ENCODE assay signal across 8 cellular contexts in the genomic region with DNA sequence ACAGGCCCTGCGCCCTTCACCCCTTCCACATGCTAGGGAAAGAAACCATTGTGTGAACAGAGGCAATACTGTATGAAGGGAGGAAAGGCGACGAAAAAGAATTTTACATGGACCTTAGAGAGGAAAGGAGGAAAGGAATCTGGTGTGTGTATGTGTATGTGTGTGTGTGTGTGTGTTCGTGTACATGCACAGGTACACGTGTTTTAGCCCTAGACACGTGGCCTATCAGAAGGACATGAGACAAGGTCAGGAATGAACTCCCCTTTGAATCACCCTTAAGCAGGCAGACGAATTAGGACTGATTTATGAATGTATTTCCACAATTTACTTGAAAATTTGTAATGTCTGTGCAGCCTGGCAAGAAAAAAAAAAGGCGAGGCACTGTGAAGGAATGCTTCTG.
"Had no signal": no experiment of that assay in that cellular context is flagged by ENCODE, and none has a peak within 500 bp of the region (broad histone marks: within the 10 kb centered on the region; RNA-seq: fewer than 3 reads in every experiment).

No MANE protein-coding gene starts in this region.

- FAIRE-seq: H54, HTR-8/SVneo had no signal

- H3K27me3 Mint-ChIP-seq: IgD-negative memory B cell had no signal

- H3K4me1 Mint-ChIP-seq: H9, IgD-negative memory B cell had no signal

- H3K27ac ChIP-seq: GM23248 had no signal

- H3K9ac ChIP-seq: GM23248 had no signal

- H2AFZ ChIP-seq: GM23248 had no signal

- DNase-seq: GM23248, GOT3, H9, HCEC 1CT, KBM-7 had no signal

- H3K4me3 ChIP-seq: GM23248 had no signal

- H3K4me3 Mint-ChIP-seq: H9, IgD-negative memory B cell had no signal

- H3K27ac Mint-ChIP-seq: IgD-negative memory B cell had no signal
